Comparison of ENCODE assay signal across 16 cellular contexts in the genomic region with DNA sequence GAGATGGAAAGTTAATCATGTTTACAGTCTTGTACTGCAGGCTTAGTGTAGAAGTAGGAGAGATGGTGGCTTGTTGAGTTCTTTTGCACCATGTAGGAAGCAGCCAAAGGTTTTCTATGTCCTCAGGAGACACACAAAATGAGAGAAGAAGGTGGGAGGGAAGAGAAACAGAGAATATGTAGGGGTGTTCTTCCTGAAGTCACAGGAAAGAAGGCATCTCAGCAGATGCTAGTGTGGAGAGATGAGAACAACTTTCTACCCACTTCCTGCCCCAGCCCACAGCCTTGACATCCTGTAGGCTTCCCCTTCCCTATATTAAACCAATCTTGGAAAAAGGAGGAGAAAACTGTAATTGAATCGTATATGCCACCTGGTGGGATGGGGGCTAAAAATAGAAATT.
DNase-seq lines count a peak whose midpoint lies in the region; ATAC-seq and TF ChIP-seq lines count a peak whose summit lies in the region.
"Had no signal": no experiment of that assay in that cellular context is flagged by ENCODE, and none has a peak within 500 bp of the region (broad histone marks: within the 10 kb centered on the region; RNA-seq: fewer than 3 reads in every experiment).

No MANE protein-coding gene starts in this region.

- TF ChIP-seq EP300 in tibial nerve (IDR thresholded peaks at IDR 0.05), result no peak

- H3K27ac ChIP-seq in DND-41 (ENCODE audit: low read length) (peak overlapping the region; percentile 84), tibial nerve (no peak overlapping the region)
- H3K27ac ChIP-seq: gastrocnemius medialis, pancreas, thyroid gland had no signal

- H3K4me1 ChIP-seq in DND-41 (ENCODE audit: insufficient read depth, low read length) (peaks cover 43% of the 10 kb centered on the region), tibial nerve (no peaks in the 10 kb centered on the region)
- H3K4me1 ChIP-seq: gastrocnemius medialis, pancreas, thyroid gland had no signal

- TF ChIP-seq CTCF in DND-41 (IDR thresholded peaks at IDR 0.05; ENCODE audit: borderline replicate concordance, extremely low read depth, low read length, poor library complexity, severe bottlenecking) (peak; percentile 34), tibial nerve (IDR thresholded peaks at IDR 0.05) (no peak)

- H3K79me2 ChIP-seq in DND-41 (ENCODE audit: insufficient read depth, low read length), result no peaks in the 10 kb centered on the region

- DNase-seq in DND-41 (peak; percentile 74), T-helper 17 cell (no peak), NCI-H2107 (lab: John Stamatoyannopoulos, UW) (no peak), tibial nerve (ENCODE audit: low spot score in 2 of 2) (no peak), left ventricle myocardium superior (no peak), hypothalamus (lab: John Stamatoyannopoulos, UW) (no peak)
- DNase-seq: cortex of kidney; gastrocnemius medialis; NCI-H1694; OCI-M1; pancreas; stimulated activated CD4-positive, alpha-beta T cell treated with anti-CD3 and anti-CD28 coated beads, Interleukin-4, amount 100 ng/mL, for 4 hours; thyroid gland had no signal

- peaks cover 8% of the 10 kb centered on the region for H3K27me3 Mint-ChIP-seq in T-helper 17 cell

- peak; percentile 97 for ATAC-seq in DND-41 (ENCODE audit: insufficient read depth, low read depth)
- ATAC-seq in GM19035 (IDR thresholded peaks at IDR 0.05; ENCODE audit: unreplicated experiment), result peak; percentile 43
- peak; percentile 45 for ATAC-seq in HG02884 (IDR thresholded peaks at IDR 0.05; ENCODE audit: unreplicated experiment)
- ATAC-seq in T-helper 17 cell, result peak; percentile 36
- no peak for ATAC-seq in left ventricle myocardium superior
- ATAC-seq: gastrocnemius medialis, left lobe of liver, pancreas had no signal

- no peaks in the 10 kb centered on the region for H4K20me1 ChIP-seq in DND-41 (ENCODE audit: insufficient read depth, low read length)

- peak overlapping the region; percentile 31 for H3K4me3 Mint-ChIP-seq in T-helper 17 cell

- H3K9me3 ChIP-seq in DND-41 (ENCODE audit: insufficient read depth, low read length, severe bottlenecking) (no peaks in the 10 kb centered on the region), T-helper 17 cell (ENCODE audit: control insufficient read depth, low read length, poor library complexity, severe bottlenecking) (no peaks in the 10 kb centered on the region), tibial nerve (no peaks in the 10 kb centered on the region)
- H3K9me3 ChIP-seq: gastrocnemius medialis, pancreas, thyroid gland had no signal

- H2AFZ ChIP-seq in DND-41 (ENCODE audit: low read depth, low read length), result peak overlapping the region; percentile 57

- H3K36me3 Mint-ChIP-seq in T-helper 17 cell (ENCODE audit: low read depth), result peaks cover 4% of the 10 kb centered on the region

- peak overlapping the region; percentile 43 for H3K9ac ChIP-seq in DND-41 (ENCODE audit: low read depth, low read length)

- no peaks in the 10 kb centered on the region for H3K36me3 ChIP-seq in DND-41 (ENCODE audit: insufficient read depth, low read length)
- H3K36me3 ChIP-seq in tibial nerve, result no peaks in the 10 kb centered on the region
- H3K36me3 ChIP-seq: gastrocnemius medialis, pancreas, thyroid gland had no signal

- no peak for TF ChIP-seq POLR2A in tibial nerve (IDR thresholded peaks at IDR 0.05)

- peaks cover 31% of the 10 kb centered on the region for H3K4me1 Mint-ChIP-seq in T-helper 17 cell

- peak overlapping the region; percentile 50 for H3K4me2 ChIP-seq in DND-41 (ENCODE audit: insufficient read depth, low read length)

- no peaks in the 10 kb centered on the region for H3K27me3 ChIP-seq in DND-41 (ENCODE audit: insufficient read depth, low read length, poor library complexity)
- H3K27me3 ChIP-seq in tibial nerve, result no peaks in the 10 kb centered on the region
- H3K27me3 ChIP-seq: gastrocnemius medialis, pancreas, thyroid gland had no signal

- intact Hi-C loops in left ventricle myocardium superior (cut with micrococcal nuclease), result no loop called here

- WGBS in tibial nerve, 2 donors, result 70 to 77% methylated on average over 1 of the region's 1 CpG

- peak overlapping the region; percentile 79 for H3K27ac Mint-ChIP-seq in T-helper 17 cell

- peak overlapping the region in 1 of 2 experiments; percentile 6; a peak in 2 of 4 replicates for H3K4me3 ChIP-seq in DND-41 (ENCODE audit: low read depth in 1 of 2, low read length in 2 of 2)
- no peak overlapping the region for H3K4me3 ChIP-seq in tibial nerve
- H3K4me3 ChIP-seq: gastrocnemius medialis, pancreas, thyroid gland had no signal
